Comparison of ENCODE assay signal across 19 cellular contexts in the genomic region with DNA sequence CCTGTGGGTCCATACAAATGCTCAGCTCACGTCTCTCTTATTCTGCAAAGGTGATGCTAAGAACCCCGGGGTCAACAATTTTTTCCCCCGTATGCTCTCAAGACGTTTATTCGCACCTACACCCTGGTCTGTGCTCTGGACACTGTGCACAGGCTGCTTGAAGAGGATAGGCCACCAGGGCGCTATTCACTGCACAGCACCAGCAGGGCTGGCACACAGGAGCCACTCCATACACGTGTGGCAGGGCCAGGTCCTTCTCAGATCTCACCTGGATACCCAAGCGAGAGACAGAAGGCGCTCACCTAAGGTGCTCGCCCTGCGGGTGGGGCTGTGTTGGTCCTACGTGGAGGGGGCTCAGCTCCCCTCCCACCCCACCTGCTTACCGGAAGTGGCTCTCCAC. TPM values are rescaled to one million over a fixed set of nuclear protein-coding genes. Genes with fewer than 3 reads are reported as not detected.
A peak's percentile ranks its signal among the peaks of the same experiment; 100 is the strongest.
DNase-seq lines count a peak whose midpoint lies in the region; ATAC-seq and TF ChIP-seq lines count a peak whose summit lies in the region.
"Had no signal": no experiment of that assay in that cellular context is flagged by ENCODE, and none has a peak within 500 bp of the region (broad histone marks: within the 10 kb centered on the region; RNA-seq: fewer than 3 reads in every experiment).

No MANE protein-coding gene starts in this region.

- H2AFZ ChIP-seq in IMR-90 (replicated peaks; ENCODE audit: low read length, poor library complexity): peak overlapping the region; percentile 26
- H2AFZ ChIP-seq: PC-9 had no signal

- H4K8ac ChIP-seq in IMR-90 (ENCODE audit: low read depth in 2 of 2, low read length in 2 of 2): no peak overlapping the region

- no peak overlapping the region for H4K91ac ChIP-seq in IMR-90 (ENCODE audit: insufficient read depth, low read depth, low read length)

- peaks cover 31% of the 10 kb centered on the region for H3K4me1 Mint-ChIP-seq in activated CD4-positive, alpha-beta T cell treated with anti-CD3 and anti-CD28 coated beads, Interleukin-2, amount 10 ng/mL, durations not matched to agents 24 days and 14 days
- peaks cover 31% of the 10 kb centered on the region for H3K4me1 Mint-ChIP-seq in central memory CD8-positive, alpha-beta T cell
- peaks cover 39% of the 10 kb centered on the region for H3K4me1 Mint-ChIP-seq in stimulated activated naive CD8-positive, alpha-beta T cell treated with anti-CD3 and anti-CD28 coated beads, Interleukin-15, Interleukin-2, amounts not matched to agents 100 ng/mL and 50 ng/mL, for 24 hours (ENCODE audit: low read depth)

- POLR2A ChIA-PET in IMR-90 (lab: Charles Lee; ENCODE audit: unreplicated experiment): no interaction called here

- no peak for TF ChIP-seq CTCF in IMR-90 (conservative IDR thresholded peaks at IDR 0.05; ENCODE audit: low read depth, low read length)

- 94% methylated on average over 4 of the region's 13 CpGs; no CpG with 5 or more reads in 1 of the 2 experiments for WGBS in IMR-90 (ENCODE audit: extremely low coverage in 2 of 2, insufficient read length in 1 of 2), 2 experiments

- ATAC-seq in IMR-90 (ENCODE audit: low read depth) (no peak), GM21619 (IDR thresholded peaks at IDR 0.05; ENCODE audit: unreplicated experiment) (no peak), HG02885 (IDR thresholded peaks at IDR 0.05; ENCODE audit: poor library complexity, unreplicated experiment) (no peak)
- ATAC-seq in central memory CD8-positive, alpha-beta T cell (replicated peaks; ENCODE audit: extremely low read depth, poor library complexity, severe bottlenecking): peak; percentile 20

- BruUV-seq in IMR-90 (replicated peaks; lab: Mats Ljungman, UMichigan): no TSS peak

- no peak for TF ChIP-seq RAD21 in IMR-90 (IDR thresholded peaks at IDR 0.05; ENCODE audit: low read length)

- no peak overlapping the region for H3K9ac ChIP-seq in IMR-90 (ENCODE audit: low read depth, low read length)

- H3K27ac Mint-ChIP-seq in activated CD4-positive, alpha-beta T cell treated with anti-CD3 and anti-CD28 coated beads, Interleukin-2, amount 10 ng/mL, durations not matched to agents 24 days and 14 days: no peak overlapping the region
- H3K27ac Mint-ChIP-seq in central memory CD8-positive, alpha-beta T cell (ENCODE audit: low read depth): peak overlapping the region; percentile 75
- H3K27ac Mint-ChIP-seq in stimulated activated naive CD8-positive, alpha-beta T cell treated with anti-CD3 and anti-CD28 coated beads, Interleukin-15, Interleukin-2, amounts not matched to agents 100 ng/mL and 50 ng/mL, for 24 hours: peak overlapping the region; percentile 31

- peaks cover 64% of the 10 kb centered on the region for H3K36me3 Mint-ChIP-seq in activated CD4-positive, alpha-beta T cell treated with anti-CD3 and anti-CD28 coated beads, Interleukin-2, amount 10 ng/mL, durations not matched to agents 24 days and 14 days (ENCODE audit: low read depth)
- H3K36me3 Mint-ChIP-seq in central memory CD8-positive, alpha-beta T cell (ENCODE audit: insufficient read depth): peaks cover 72% of the 10 kb centered on the region
- peaks cover 45% of the 10 kb centered on the region for H3K36me3 Mint-ChIP-seq in stimulated activated naive CD8-positive, alpha-beta T cell treated with anti-CD3 and anti-CD28 coated beads, Interleukin-15, Interleukin-2, amounts not matched to agents 100 ng/mL and 50 ng/mL, for 24 hours (ENCODE audit: low read depth)

- peaks cover 14% of the 10 kb centered on the region for H4K20me1 ChIP-seq in IMR-90 (ENCODE audit: insufficient read depth, low read length)

- H3K56ac ChIP-seq in IMR-90 (ENCODE audit: extremely low read depth, insufficient read depth, low read length): no peak overlapping the region

- H2AK9ac ChIP-seq in IMR-90 (replicated peaks; ENCODE audit: low read depth, low read length, poor library complexity): peak overlapping the region; percentile 58

- peaks cover 0 to 25% of the 10 kb centered on the region in 2 experiments; a peak in 2 of 4 replicates for H3K79me1 ChIP-seq in IMR-90 (ENCODE audit: low read depth in 1 of 2, low read length in 2 of 2)

- peak overlapping the region; percentile 17; the same call in 1 of the 2 replicates for H3K27ac ChIP-seq in IMR-90 (ENCODE audit: insufficient read depth, low read length)
- H3K27ac ChIP-seq: adrenal gland, coronary artery, left ventricle myocardium inferior, PC-9 had no signal

- intact Hi-C loops in activated CD4-positive, alpha-beta T cell treated with anti-CD3 and anti-CD28 coated beads, Interleukin-2, amount 10 ng/mL, durations not matched to agents 24 days and 14 days (cut with micrococcal nuclease): loop anchor here (5.0 kb wide), 1 partner anchor 53 kb away; a partner anchor contains a TSS
- intact Hi-C loops in IMR-90 (cut with micrococcal nuclease): no loop called here

- H3K4me1 ChIP-seq in IMR-90 (ENCODE audit: control insufficient read depth, insufficient read depth, low read length): peaks cover 13% of the 10 kb centered on the region
- H3K4me1 ChIP-seq: adrenal gland had no signal

- H3K14ac ChIP-seq in IMR-90 (replicated peaks; ENCODE audit: low read depth, low read length): 0 out of 2 replicates have a peak overlapping the region, but pooled peaks have one; percentile 29

- dilution Hi-C loops in IMR-90 (cut with HindIII; ENCODE audit: low sequenced_read_pairs, unreplicated experiment): no loop called here

- 0 out of 2 replicates have a peak overlapping the region, but pooled peaks have one; percentile 2 for H3K4ac ChIP-seq in IMR-90 (ENCODE audit: low read depth, low read length)

- H3K4me2 ChIP-seq in IMR-90 (ENCODE audit: low read depth, low read length): no peak overlapping the region
- H3K4me2 ChIP-seq: PC-9 had no signal

- H3K18ac ChIP-seq in IMR-90 (ENCODE audit: low read depth, low read length): no peak overlapping the region

- H3K23ac ChIP-seq in IMR-90 (ENCODE audit: low read depth, low read length): no peak overlapping the region

- no peaks in the 10 kb centered on the region for H3K27me3 Mint-ChIP-seq in activated CD4-positive, alpha-beta T cell treated with anti-CD3 and anti-CD28 coated beads, Interleukin-2, amount 10 ng/mL, durations not matched to agents 24 days and 14 days
- H3K27me3 Mint-ChIP-seq in central memory CD8-positive, alpha-beta T cell: no peaks in the 10 kb centered on the region
- no peaks in the 10 kb centered on the region for H3K27me3 Mint-ChIP-seq in stimulated activated naive CD8-positive, alpha-beta T cell treated with anti-CD3 and anti-CD28 coated beads, Interleukin-15, Interleukin-2, amounts not matched to agents 100 ng/mL and 50 ng/mL, for 24 hours

- no peak overlapping the region for H3K4me3 ChIP-seq in IMR-90 (ENCODE audit: insufficient read depth, low read depth, low read length)
- H3K4me3 ChIP-seq: adrenal gland, coronary artery, esophagus muscularis mucosa, left ventricle myocardium inferior, PC-9, sigmoid colon had no signal

- no peak overlapping the region for H2BK15ac ChIP-seq in IMR-90 (ENCODE audit: low read depth, low read length)

- H3K36me3 ChIP-seq in IMR-90 (ENCODE audit: control insufficient read depth, insufficient read depth, low read length): peaks cover 52% of the 10 kb centered on the region

- peak overlapping the region; percentile 9 for H2BK5ac ChIP-seq in IMR-90 (ENCODE audit: low read depth, low read length, poor library complexity, severe bottlenecking)

- in situ Hi-C loops in IMR-90 (cut with MboI; ENCODE audit: low sequenced_read_pairs): no loop called here

- H3K9me3 Mint-ChIP-seq in activated CD4-positive, alpha-beta T cell treated with anti-CD3 and anti-CD28 coated beads, Interleukin-2, amount 10 ng/mL, durations not matched to agents 24 days and 14 days: no peaks in the 10 kb centered on the region
- H3K9me3 Mint-ChIP-seq in central memory CD8-positive, alpha-beta T cell: no peaks in the 10 kb centered on the region
- no peaks in the 10 kb centered on the region for H3K9me3 Mint-ChIP-seq in stimulated activated naive CD8-positive, alpha-beta T cell treated with anti-CD3 and anti-CD28 coated beads, Interleukin-15, Interleukin-2, amounts not matched to agents 100 ng/mL and 50 ng/mL, for 24 hours

- peak overlapping the region; percentile 26 for H3K4me3 Mint-ChIP-seq in activated CD4-positive, alpha-beta T cell treated with anti-CD3 and anti-CD28 coated beads, Interleukin-2, amount 10 ng/mL, durations not matched to agents 24 days and 14 days
- H3K4me3 Mint-ChIP-seq in central memory CD8-positive, alpha-beta T cell: peak overlapping the region; percentile 36
- peak overlapping the region; percentile 41 for H3K4me3 Mint-ChIP-seq in stimulated activated naive CD8-positive, alpha-beta T cell treated with anti-CD3 and anti-CD28 coated beads, Interleukin-15, Interleukin-2, amounts not matched to agents 100 ng/mL and 50 ng/mL, for 24 hours

- H3K27me3 ChIP-seq in IMR-90 (ENCODE audit: control insufficient read depth, insufficient read depth, low read length): no peaks in the 10 kb centered on the region
- H3K27me3 ChIP-seq: adrenal gland, esophagus muscularis mucosa, sigmoid colon had no signal

- no peaks in the 10 kb centered on the region for H3K9me3 ChIP-seq in IMR-90 (ENCODE audit: control insufficient read depth, insufficient read depth, low read length)
- H3K9me3 ChIP-seq: adrenal gland, esophagus muscularis mucosa, left ventricle myocardium inferior, sigmoid colon had no signal

- H4K5ac ChIP-seq in IMR-90 (ENCODE audit: low read depth, low read length): no peak overlapping the region

- H2AK5ac ChIP-seq in IMR-90 (ENCODE audit: low read depth, low read length): 0 out of 2 replicates have a peak overlapping the region, but pooled peaks have one; percentile 16

- peak overlapping the region; percentile 25; the same call in 1 of the 2 replicates for H2BK120ac ChIP-seq in IMR-90 (ENCODE audit: low read depth, low read length)

- H2BK20ac ChIP-seq in IMR-90 (ENCODE audit: low read depth, low read length): no peak overlapping the region

- peaks cover 16% of the 10 kb centered on the region; the same call in 1 of the 2 replicates for H3K9me1 ChIP-seq in IMR-90 (ENCODE audit: insufficient read depth, low read length)

- DNase-seq in activated CD4-positive, alpha-beta T cell treated with anti-CD3 and anti-CD28 coated beads, Interleukin-2, amount 10 ng/mL, durations not matched to agents 24 days and 14 days: no peak
- DNase-seq in activated CD4-positive, alpha-beta T cell treated with anti-CD3 and anti-CD28 coated beads for 48 hours: no peak
- DNase-seq in IMR-90: no peak
- DNase-seq in central memory CD8-positive, alpha-beta T cell (ENCODE audit: low spot score in 2 of 2): no peak
- DNase-seq in NCI-H2029 treated with DMSO at 0.1 percent for 48 hours (lab: John Stamatoyannopoulos, UW): no peak
- DNase-seq: adrenal gland, DMS79, hippocampal formation, left ventricle myocardium inferior, NCI-H1092 treated with DMSO at 0.1 percent for 48 hours, NCI-H345, PC-9, sigmoid colon, SW 1271 had no signal

- CTCF ChIA-PET in IMR-90 (lab: Yijun Ruan, JAX): interaction anchor here (0.7 kb wide), 1 partner anchor 186 kb away, joined by 3 read pairs; no protein-coding TSS in a partner anchor

- TF ChIP-seq POLR2A in IMR-90 (IDR thresholded peaks at IDR 0.05; ENCODE audit: low read depth, low read length): no peak

RNA-seq across cellular contexts. Expression of a gene that starts 16.7 kb away (rescaled TPM):
- total RNA-seq in activated CD4-positive, alpha-beta T cell treated with anti-CD3 and anti-CD28 coated beads, Interleukin-2, amount 10 ng/mL, durations not matched to agents 24 days and 14 days: 23.0 and 28.5 TPM in 2 replicates
- 4.7 and 5.6 TPM in 2 replicates for total RNA-seq in IMR-90 (2012; rRNA removed)
- 23.3 and 23.4 TPM in 2 replicates for polyA plus RNA-seq in IMR-90 (2012; rRNA removed)
- polyA plus RNA-seq in IMR-90 (2012; cell fraction: cytosol; rRNA removed): 6.1 and 8.6 TPM in 2 replicates
- 206 and 213 TPM in 2 replicates for polyA plus RNA-seq in IMR-90 (2012; cell fraction: nucleus; rRNA removed; ENCODE audit: low replicate concordance)

RNA-seq across cellular contexts. Expression of a gene that starts 23.4 kb away (rescaled TPM):
- total RNA-seq in activated CD4-positive, alpha-beta T cell treated with anti-CD3 and anti-CD28 coated beads, Interleukin-2, amount 10 ng/mL, durations not matched to agents 24 days and 14 days: not detected in 2 replicates
- total RNA-seq in IMR-90 (2012; rRNA removed): not detected in 2 replicates
- polyA plus RNA-seq in IMR-90 (2012; rRNA removed): not detected in 2 replicates
- polyA plus RNA-seq in IMR-90 (2012; cell fraction: cytosol; rRNA removed): not detected in 2 replicates
- 0.07 TPM in 1 of 2 replicates, not detected in the other for polyA plus RNA-seq in IMR-90 (2012; cell fraction: nucleus; rRNA removed; ENCODE audit: low replicate concordance)
- total RNA-seq: PC-9, sigmoid colon had no signal

RNA-seq across cellular contexts. Expression of a gene that starts 55.6 kb away (rescaled TPM):
- 1.6 and 1.8 TPM in 2 replicates for total RNA-seq in activated CD4-positive, alpha-beta T cell treated with anti-CD3 and anti-CD28 coated beads, Interleukin-2, amount 10 ng/mL, durations not matched to agents 24 days and 14 days
- 16.9 and 20.3 TPM in 2 replicates for total RNA-seq in IMR-90 (2012; rRNA removed)
- 33.8 and 46.3 TPM in 2 replicates for polyA plus RNA-seq in IMR-90 (2012; rRNA removed)
- 35.7 and 36.6 TPM in 2 replicates for polyA plus RNA-seq in IMR-90 (2012; cell fraction: cytosol; rRNA removed)
- 14.3 and 16.2 TPM in 2 replicates for polyA plus RNA-seq in IMR-90 (2012; cell fraction: nucleus; rRNA removed; ENCODE audit: low replicate concordance)

RNA-seq across cellular contexts. Expression of a gene that starts 58.5 kb away (rescaled TPM):
- total RNA-seq in activated CD4-positive, alpha-beta T cell treated with anti-CD3 and anti-CD28 coated beads, Interleukin-2, amount 10 ng/mL, durations not matched to agents 24 days and 14 days: 144 and 150 TPM in 2 replicates
- 31.4 and 34.4 TPM in 2 replicates for total RNA-seq in IMR-90 (2012; rRNA removed)
- polyA plus RNA-seq in IMR-90 (2012; rRNA removed): 68.1 and 70.6 TPM in 2 replicates
- polyA plus RNA-seq in IMR-90 (2012; cell fraction: cytosol; rRNA removed): 49.7 and 57.5 TPM in 2 replicates
- polyA plus RNA-seq in IMR-90 (2012; cell fraction: nucleus; rRNA removed; ENCODE audit: low replicate concordance): 64.1 and 126 TPM in 2 replicates
